ENCODE assay signal across 1 cellular context in the genomic region with DNA sequence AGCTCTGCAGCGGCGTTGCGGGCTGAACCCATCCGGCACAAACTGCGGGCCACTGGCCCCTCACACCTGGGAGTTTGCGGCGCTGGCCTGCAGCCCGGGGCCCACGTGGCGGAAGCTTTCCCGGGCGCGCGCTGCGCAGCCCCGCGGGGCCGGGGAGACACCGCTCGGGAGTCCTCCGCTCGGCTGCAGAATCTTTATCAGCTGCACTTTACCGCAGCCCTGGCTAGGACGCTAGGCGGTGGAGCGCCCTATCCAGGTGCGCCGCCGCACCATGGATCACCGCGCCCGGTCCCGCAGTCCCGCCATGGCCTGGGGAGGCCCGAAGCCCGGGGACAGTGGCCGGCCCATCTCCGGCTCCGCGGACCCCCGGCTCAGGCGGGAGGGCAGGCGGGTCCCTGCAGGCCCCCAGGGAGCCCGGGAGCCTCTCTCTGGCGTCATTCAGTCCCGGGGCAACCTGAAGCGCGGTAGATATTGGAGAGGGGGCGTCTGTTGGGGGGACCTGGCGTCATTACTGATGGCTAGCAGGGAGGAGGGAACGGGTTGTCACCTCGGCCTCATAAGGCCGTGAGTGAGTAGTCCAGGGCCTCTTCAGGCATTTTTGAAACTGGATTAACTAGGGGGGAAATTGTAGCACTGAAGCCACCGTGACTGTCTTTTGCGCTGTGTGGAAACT.
TF ChIP-seq lines count a peak whose summit lies in the region.

No MANE protein-coding gene starts in this region.

TF ChIP-seq in HepG2, 621 proteins besides CTCF, POLR2A, EP300 and RAD21:
- TF ChIP-seq EZH2 (conservative IDR thresholded peaks at IDR 0.05; ENCODE audit: low read depth, low read length) = peak; percentile 58; the same call in 1 of the 2 replicates
- TF ChIP-seq, protein P1, sequence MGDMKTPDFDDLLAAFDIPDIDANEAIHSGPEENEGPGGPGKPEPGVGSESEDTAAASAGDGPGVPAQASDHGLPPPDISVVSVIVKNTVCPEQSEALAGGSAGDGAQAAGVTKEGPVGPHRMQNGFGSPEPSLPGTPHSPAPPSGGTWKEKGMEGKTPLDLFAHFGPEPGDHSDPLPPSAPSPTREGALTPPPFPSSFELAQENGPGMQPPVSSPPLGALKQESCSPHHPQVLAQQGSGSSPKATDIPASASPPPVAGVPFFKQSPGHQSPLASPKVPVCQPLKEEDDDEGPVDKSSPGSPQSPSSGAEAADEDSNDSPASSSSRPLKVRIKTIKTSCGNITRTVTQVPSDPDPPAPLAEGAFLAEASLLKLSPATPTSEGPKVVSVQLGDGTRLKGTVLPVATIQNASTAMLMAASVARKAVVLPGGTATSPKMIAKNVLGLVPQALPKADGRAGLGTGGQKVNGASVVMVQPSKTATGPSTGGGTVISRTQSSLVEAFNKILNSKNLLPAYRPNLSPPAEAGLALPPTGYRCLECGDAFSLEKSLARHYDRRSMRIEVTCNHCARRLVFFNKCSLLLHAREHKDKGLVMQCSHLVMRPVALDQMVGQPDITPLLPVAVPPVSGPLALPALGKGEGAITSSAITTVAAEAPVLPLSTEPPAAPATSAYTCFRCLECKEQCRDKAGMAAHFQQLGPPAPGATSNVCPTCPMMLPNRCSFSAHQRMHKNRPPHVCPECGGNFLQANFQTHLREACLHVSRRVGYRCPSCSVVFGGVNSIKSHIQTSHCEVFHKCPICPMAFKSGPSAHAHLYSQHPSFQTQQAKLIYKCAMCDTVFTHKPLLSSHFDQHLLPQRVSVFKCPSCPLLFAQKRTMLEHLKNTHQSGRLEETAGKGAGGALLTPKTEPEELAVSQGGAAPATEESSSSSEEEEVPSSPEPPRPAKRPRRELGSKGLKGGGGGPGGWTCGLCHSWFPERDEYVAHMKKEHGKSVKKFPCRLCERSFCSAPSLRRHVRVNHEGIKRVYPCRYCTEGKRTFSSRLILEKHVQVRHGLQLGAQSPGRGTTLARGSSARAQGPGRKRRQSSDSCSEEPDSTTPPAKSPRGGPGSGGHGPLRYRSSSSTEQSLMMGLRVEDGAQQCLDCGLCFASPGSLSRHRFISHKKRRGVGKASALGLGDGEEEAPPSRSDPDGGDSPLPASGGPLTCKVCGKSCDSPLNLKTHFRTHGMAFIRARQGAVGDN (CRISPR knock-in tag; IDR thresholded peaks at IDR 0.05) = peak; percentile 34; the same call in 1 of the 2 replicates
- no peak for TF ChIP-seq ZIK1 (CRISPR knock-in tag; IDR thresholded peaks at IDR 0.05; ENCODE audit: borderline replicate concordance, low read depth)
- TF ChIP-seq, protein P2, sequence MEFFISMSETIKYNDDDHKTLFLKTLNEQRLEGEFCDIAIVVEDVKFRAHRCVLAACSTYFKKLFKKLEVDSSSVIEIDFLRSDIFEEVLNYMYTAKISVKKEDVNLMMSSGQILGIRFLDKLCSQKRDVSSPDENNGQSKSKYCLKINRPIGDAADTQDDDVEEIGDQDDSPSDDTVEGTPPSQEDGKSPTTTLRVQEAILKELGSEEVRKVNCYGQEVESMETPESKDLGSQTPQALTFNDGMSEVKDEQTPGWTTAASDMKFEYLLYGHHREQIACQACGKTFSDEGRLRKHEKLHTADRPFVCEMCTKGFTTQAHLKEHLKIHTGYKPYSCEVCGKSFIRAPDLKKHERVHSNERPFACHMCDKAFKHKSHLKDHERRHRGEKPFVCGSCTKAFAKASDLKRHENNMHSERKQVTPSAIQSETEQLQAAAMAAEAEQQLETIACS (CRISPR knock-in tag; IDR thresholded peaks at IDR 0.05) = peak; percentile 82
- TF ChIP-seq, protein P3, sequence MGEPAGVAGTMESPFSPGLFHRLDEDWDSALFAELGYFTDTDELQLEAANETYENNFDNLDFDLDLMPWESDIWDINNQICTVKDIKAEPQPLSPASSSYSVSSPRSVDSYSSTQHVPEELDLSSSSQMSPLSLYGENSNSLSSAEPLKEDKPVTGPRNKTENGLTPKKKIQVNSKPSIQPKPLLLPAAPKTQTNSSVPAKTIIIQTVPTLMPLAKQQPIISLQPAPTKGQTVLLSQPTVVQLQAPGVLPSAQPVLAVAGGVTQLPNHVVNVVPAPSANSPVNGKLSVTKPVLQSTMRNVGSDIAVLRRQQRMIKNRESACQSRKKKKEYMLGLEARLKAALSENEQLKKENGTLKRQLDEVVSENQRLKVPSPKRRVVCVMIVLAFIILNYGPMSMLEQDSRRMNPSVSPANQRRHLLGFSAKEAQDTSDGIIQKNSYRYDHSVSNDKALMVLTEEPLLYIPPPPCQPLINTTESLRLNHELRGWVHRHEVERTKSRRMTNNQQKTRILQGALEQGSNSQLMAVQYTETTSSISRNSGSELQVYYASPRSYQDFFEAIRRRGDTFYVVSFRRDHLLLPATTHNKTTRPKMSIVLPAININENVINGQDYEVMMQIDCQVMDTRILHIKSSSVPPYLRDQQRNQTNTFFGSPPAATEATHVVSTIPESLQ (CRISPR knock-in tag; conservative IDR thresholded peaks at IDR 0.05) = no peak
- TF ChIP-seq, protein P4, sequence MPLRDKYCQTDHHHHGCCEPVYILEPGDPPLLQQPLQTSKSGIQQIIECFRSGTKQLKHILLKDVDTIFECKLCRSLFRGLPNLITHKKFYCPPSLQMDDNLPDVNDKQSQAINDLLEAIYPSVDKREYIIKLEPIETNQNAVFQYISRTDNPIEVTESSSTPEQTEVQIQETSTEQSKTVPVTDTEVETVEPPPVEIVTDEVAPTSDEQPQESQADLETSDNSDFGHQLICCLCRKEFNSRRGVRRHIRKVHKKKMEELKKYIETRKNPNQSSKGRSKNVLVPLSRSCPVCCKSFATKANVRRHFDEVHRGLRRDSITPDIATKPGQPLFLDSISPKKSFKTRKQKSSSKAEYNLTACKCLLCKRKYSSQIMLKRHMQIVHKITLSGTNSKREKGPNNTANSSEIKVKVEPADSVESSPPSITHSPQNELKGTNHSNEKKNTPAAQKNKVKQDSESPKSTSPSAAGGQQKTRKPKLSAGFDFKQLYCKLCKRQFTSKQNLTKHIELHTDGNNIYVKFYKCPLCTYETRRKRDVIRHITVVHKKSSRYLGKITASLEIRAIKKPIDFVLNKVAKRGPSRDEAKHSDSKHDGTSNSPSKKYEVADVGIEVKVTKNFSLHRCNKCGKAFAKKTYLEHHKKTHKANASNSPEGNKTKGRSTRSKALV (CRISPR knock-in tag; IDR thresholded peaks at IDR 0.05) = peak; percentile 82
